In genomic region chr14:20632831-20633771, GRCh38 we compare ENCODE assay signal across 8 cellular contexts. TPM values are rescaled to one million over a fixed set of nuclear protein-coding genes. Genes with fewer than 3 reads are reported as not detected.
A peak's percentile ranks its signal among the peaks of the same experiment; 100 is the strongest.
DNase-seq lines count a peak whose midpoint lies in the region; ATAC-seq and TF ChIP-seq lines count a peak whose summit lies in the region.

No MANE protein-coding gene starts in this region.

- peaks cover 12 to 55% (median 22%) of the 10 kb centered on the region in 4 donors for H3K4me1 Mint-ChIP-seq in CD4-positive, CD25-positive, alpha-beta regulatory T cell
- H3K4me1 Mint-ChIP-seq in progenitor cell of endocrine pancreas (ENCODE audit: low read depth): peaks cover 13% of the 10 kb centered on the region

- intact Hi-C loops in left cardiac atrium (cut with DNase I): no loop called here

- peak; percentile 41 to 47 for ATAC-seq in CD4-positive, CD25-positive, alpha-beta regulatory T cell (ENCODE audit: low read depth in 2 of 2)
- peak; percentile 55 for ATAC-seq in GM19468 (IDR thresholded peaks at IDR 0.05; ENCODE audit: extremely low read depth, unreplicated experiment)
- peak; percentile 70 for ATAC-seq in RWPE2 (ENCODE audit: low read depth)
- peak; percentile 42 to 85 for ATAC-seq in left cardiac atrium
- ATAC-seq in GM21576 (IDR thresholded peaks at IDR 0.05; ENCODE audit: unreplicated experiment): no peak

- TF ChIP-seq CTCF in RWPE2 (IDR thresholded peaks at IDR 0.05; ENCODE audit: poor library complexity, severe bottlenecking) (no peak), progenitor cell of endocrine pancreas (IDR thresholded peaks at IDR 0.05; ENCODE audit: unreplicated experiment) (no peak)

- peak; percentile 29 to 76 (median 70) for DNase-seq in CD4-positive, CD25-positive, alpha-beta regulatory T cell
- DNase-seq in HT-29 (ENCODE audit: low spot score) (peak; percentile 73), RWPE2 (ENCODE audit: low spot score) (no peak), left cardiac atrium (peak; percentile 56), progenitor cell of endocrine pancreas (ENCODE audit: low spot score, unreplicated experiment) (peak; percentile 47)
- DNase-seq in activated naive CD4-positive, alpha-beta T cell treated with anti-CD3 and anti-CD28 coated beads, Interleukin-2, amount 50 U/mL, for 16 hours: peak; percentile 62

- H3K27me3 ChIP-seq in CD4-positive, CD25-positive, alpha-beta regulatory T cell (ENCODE audit: control insufficient read depth, insufficient read depth, low read length): peaks cover 69% of the 10 kb centered on the region
- H3K27me3 ChIP-seq in RWPE2 (ENCODE audit: insufficient read depth, poor library complexity, severe bottlenecking): no peaks in the 10 kb centered on the region

- H3K4me3 ChIP-seq in CD4-positive, CD25-positive, alpha-beta regulatory T cell (ENCODE audit: low read depth, low read length): peak overlapping the region; percentile 60
- peak overlapping the region; percentile 38 for H3K4me3 ChIP-seq in RWPE2 (ENCODE audit: severe bottlenecking)

- H3K27me3 Mint-ChIP-seq in CD4-positive, CD25-positive, alpha-beta regulatory T cell: peaks cover 83% of the 10 kb centered on the region
- H3K27me3 Mint-ChIP-seq in progenitor cell of endocrine pancreas: peaks cover 79% of the 10 kb centered on the region

- peaks cover 23% of the 10 kb centered on the region for H3K4me1 ChIP-seq in CD4-positive, CD25-positive, alpha-beta regulatory T cell (ENCODE audit: control insufficient read depth, insufficient read depth, low read length, poor library complexity, severe bottlenecking)
- H3K4me1 ChIP-seq in RWPE2 (ENCODE audit: insufficient read depth, poor library complexity, severe bottlenecking): peaks cover 15% of the 10 kb centered on the region

- no peak overlapping the region for H3K27ac ChIP-seq in CD4-positive, CD25-positive, alpha-beta regulatory T cell (ENCODE audit: insufficient read depth, low read length, poor library complexity, severe bottlenecking)
- no peak overlapping the region for H3K27ac ChIP-seq in RWPE2 (ENCODE audit: poor library complexity, severe bottlenecking)

- no peaks in the 10 kb centered on the region for H3K36me3 Mint-ChIP-seq in CD4-positive, CD25-positive, alpha-beta regulatory T cell
- H3K36me3 Mint-ChIP-seq in progenitor cell of endocrine pancreas (ENCODE audit: insufficient read depth): no peaks in the 10 kb centered on the region

- H3K4me3 Mint-ChIP-seq in CD4-positive, CD25-positive, alpha-beta regulatory T cell: peak overlapping the region; percentile 86 to 89 (median 89)
- peak overlapping the region; percentile 77 for H3K4me3 Mint-ChIP-seq in progenitor cell of endocrine pancreas (ENCODE audit: low read depth)

- H3K9me3 Mint-ChIP-seq in CD4-positive, CD25-positive, alpha-beta regulatory T cell: peaks cover 0 to 16% (median 0%) of the 10 kb centered on the region in 7 donors
- no peaks in the 10 kb centered on the region for H3K9me3 Mint-ChIP-seq in progenitor cell of endocrine pancreas (ENCODE audit: low read depth)

- peaks cover 0 to 3% of the 10 kb centered on the region in 2 experiments for H3K9me3 ChIP-seq in CD4-positive, CD25-positive, alpha-beta regulatory T cell (ENCODE audit: control insufficient read depth in 2 of 2, low read length in 2 of 2)
- no peaks in the 10 kb centered on the region for H3K9me3 ChIP-seq in RWPE2 (ENCODE audit: severe bottlenecking)

- H3K36me3 ChIP-seq in CD4-positive, CD25-positive, alpha-beta regulatory T cell (ENCODE audit: control insufficient read depth, insufficient read depth, low read length): no peaks in the 10 kb centered on the region
- no peaks in the 10 kb centered on the region for H3K36me3 ChIP-seq in RWPE2 (ENCODE audit: low read depth)

- peak overlapping the region; percentile 80 to 85 (median 83) for H3K27ac Mint-ChIP-seq in CD4-positive, CD25-positive, alpha-beta regulatory T cell
- peak overlapping the region; percentile 98 for H3K27ac Mint-ChIP-seq in progenitor cell of endocrine pancreas

RNA-seq across cellular contexts. Expression of gene OR6S1, which starts 8.4 kb away (rescaled TPM):
- not detected for total RNA-seq in CD4-positive, CD25-positive, alpha-beta regulatory T cell
- polyA plus RNA-seq in CD4-positive, CD25-positive, alpha-beta regulatory T cell: not detected
- total RNA-seq in HT-29 (2014; rRNA removed; shearing (Covaris generic)): not detected in 2 replicates
- total RNA-seq in left cardiac atrium: not detected
- total RNA-seq in progenitor cell of endocrine pancreas: not detected in 2 replicates

RNA-seq across cellular contexts. Expression of gene RNASE12, which starts 41.9 kb away (rescaled TPM):
- total RNA-seq in CD4-positive, CD25-positive, alpha-beta regulatory T cell: not detected
- polyA plus RNA-seq in CD4-positive, CD25-positive, alpha-beta regulatory T cell: not detected
- not detected in 2 replicates for total RNA-seq in HT-29 (2014; rRNA removed; shearing (Covaris generic))
- not detected for total RNA-seq in left cardiac atrium
- not detected in 2 replicates for total RNA-seq in progenitor cell of endocrine pancreas

RNA-seq across cellular contexts. Expression of gene RNASE11, which starts 45.3 kb away (rescaled TPM):
- not detected for total RNA-seq in CD4-positive, CD25-positive, alpha-beta regulatory T cell
- not detected for polyA plus RNA-seq in CD4-positive, CD25-positive, alpha-beta regulatory T cell
- not detected in 2 replicates for total RNA-seq in HT-29 (2014; rRNA removed; shearing (Covaris generic))
- total RNA-seq in left cardiac atrium (not detected), progenitor cell of endocrine pancreas (not detected in 2 replicates)

RNA-seq across cellular contexts. Expression of gene RNASE4, which starts 51.3 kb away (rescaled TPM):
- total RNA-seq in CD4-positive, CD25-positive, alpha-beta regulatory T cell: 0.17 TPM
- polyA plus RNA-seq in CD4-positive, CD25-positive, alpha-beta regulatory T cell: 1 to 10 TPM in 3 of 4 donors, under 1 TPM in 1; 0.75 to 4.1 (median 2.9) TPM
- total RNA-seq in HT-29 (2014; rRNA removed; shearing (Covaris generic)): 6.6 and 8.7 TPM in 2 replicates
- 10 to 100 TPM; 15.9 to 20.8 TPM for total RNA-seq in left cardiac atrium
- 5.7 TPM in 2 replicates for total RNA-seq in progenitor cell of endocrine pancreas

RNA-seq across cellular contexts. Expression of gene ANG, which starts 55.5 kb away (rescaled TPM):
- 0.62 TPM for total RNA-seq in CD4-positive, CD25-positive, alpha-beta regulatory T cell
- polyA plus RNA-seq in CD4-positive, CD25-positive, alpha-beta regulatory T cell: 1 to 10 TPM in 2 of 4 donors, under 1 TPM in 2; 0.59 to 2.3 (median 1.1) TPM
- 0.57 and 4.0 TPM in 2 replicates for total RNA-seq in HT-29 (2014; rRNA removed; shearing (Covaris generic))
- 10 to 100 TPM in 1 of 2 donors, 1 to 10 TPM in 1; 7.1 to 13.0 TPM for total RNA-seq in left cardiac atrium
- 8.0 and 8.3 TPM in 2 replicates for total RNA-seq in progenitor cell of endocrine pancreas
